In the genomic region with DNA sequence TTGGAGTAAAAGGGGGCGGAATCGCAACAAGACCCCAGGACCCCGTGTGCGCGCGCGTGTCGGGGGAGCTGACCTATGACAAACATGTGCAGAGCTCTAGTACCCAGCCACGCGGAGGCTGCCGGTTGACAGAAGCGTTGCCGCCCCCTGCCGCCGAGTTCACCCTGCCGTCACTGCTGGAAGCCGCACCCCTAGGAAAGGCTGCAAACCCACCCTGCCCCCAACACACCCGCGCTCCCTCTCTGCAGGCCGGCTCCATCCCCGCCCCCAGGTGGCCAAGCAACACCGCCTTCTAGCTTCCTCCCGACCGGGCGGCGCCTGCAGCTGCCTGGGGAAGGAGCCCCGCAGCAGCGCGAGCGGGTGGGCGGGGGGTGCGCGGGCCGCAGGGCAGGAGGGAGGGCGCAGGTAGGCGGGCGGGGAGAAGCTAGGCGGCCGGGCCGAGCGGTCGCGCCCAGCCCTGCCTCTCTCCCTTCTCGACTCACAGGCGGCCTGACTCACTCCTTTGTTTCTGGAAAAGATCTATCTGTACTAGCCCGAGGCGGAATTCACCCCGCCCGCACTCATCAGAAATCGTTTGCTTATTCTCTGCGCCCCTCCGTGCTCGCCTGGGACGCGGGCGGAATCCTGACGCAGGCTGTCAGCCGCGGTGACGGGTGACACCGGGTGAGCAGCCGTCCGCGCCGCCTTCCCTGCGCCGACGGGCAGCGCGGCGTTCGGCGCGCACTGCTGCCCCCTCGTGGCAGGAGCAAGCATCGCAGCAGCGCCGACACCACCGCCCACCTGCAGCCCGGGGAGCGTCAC, we compare ENCODE assay signal across 8 cellular contexts.
DNase-seq lines count a peak whose midpoint lies in the region; ATAC-seq and TF ChIP-seq lines count a peak whose summit lies in the region.

No MANE protein-coding gene starts in this region.

- H3K27me3 Mint-ChIP-seq in activated CD4-positive, alpha-beta T cell treated with anti-CD3 and anti-CD28 coated beads, Interleukin-2, amount 10 ng/mL, durations not matched to agents 24 days and 14 days = peaks cover 9% of the 10 kb centered on the region

- no peaks in the 10 kb centered on the region for H3K36me3 ChIP-seq in left lung

- intact Hi-C loops in activated CD4-positive, alpha-beta T cell treated with anti-CD3 and anti-CD28 coated beads, Interleukin-2, amount 10 ng/mL, durations not matched to agents 24 days and 14 days (cut with micrococcal nuclease) = loop anchor here (1.0 to 10.0 kb wide), 5 partner anchors 31 to 1559 kb away; a partner anchor contains a TSS
- intact Hi-C loops in left lung (cut with DNase I) = no loop called here

- peak overlapping the region; percentile 86 for H3K4me3 Mint-ChIP-seq in activated CD4-positive, alpha-beta T cell treated with anti-CD3 and anti-CD28 coated beads, Interleukin-2, amount 10 ng/mL, durations not matched to agents 24 days and 14 days

- H3K27ac ChIP-seq in left lung = peak overlapping the region; percentile 90 to 91

- no peaks in the 10 kb centered on the region for H3K36me3 Mint-ChIP-seq in activated CD4-positive, alpha-beta T cell treated with anti-CD3 and anti-CD28 coated beads, Interleukin-2, amount 10 ng/mL, durations not matched to agents 24 days and 14 days (ENCODE audit: low read depth)

- H3K4me3 ChIP-seq in left lung = peak overlapping the region; percentile 46 to 63

- ATAC-seq in GM19395 (IDR thresholded peaks at IDR 0.05; ENCODE audit: unreplicated experiment) (peak; percentile 92), HG03521 (IDR thresholded peaks at IDR 0.05; ENCODE audit: unreplicated experiment) (peak; percentile 88), left lung (peak; percentile 98)

- TF ChIP-seq CTCF in left lung (IDR thresholded peaks at IDR 0.05) = peak; percentile 97 to 98

- peak overlapping the region; percentile 98 for H3K27ac Mint-ChIP-seq in activated CD4-positive, alpha-beta T cell treated with anti-CD3 and anti-CD28 coated beads, Interleukin-2, amount 10 ng/mL, durations not matched to agents 24 days and 14 days

- H3K4me1 Mint-ChIP-seq in activated CD4-positive, alpha-beta T cell treated with anti-CD3 and anti-CD28 coated beads, Interleukin-2, amount 10 ng/mL, durations not matched to agents 24 days and 14 days = peaks cover 15% of the 10 kb centered on the region

- H3K9me3 Mint-ChIP-seq in activated CD4-positive, alpha-beta T cell treated with anti-CD3 and anti-CD28 coated beads, Interleukin-2, amount 10 ng/mL, durations not matched to agents 24 days and 14 days = no peaks in the 10 kb centered on the region

- peak; percentile 19 to 88 (median 75) for DNase-seq in C1 segment of cervical spinal cord (lab: John Stamatoyannopoulos, UW)
- DNase-seq in NCI-H526 (lab: John Stamatoyannopoulos, UW) = peak; percentile 86 to 93
- DNase-seq in activated CD4-positive, alpha-beta T cell treated with anti-CD3 and anti-CD28 coated beads, Interleukin-2, amount 10 ng/mL, durations not matched to agents 24 days and 14 days = peak; percentile 95
- peak; percentile 80 for DNase-seq in dedifferentiated amniotic fluid mesenchymal stem cell (ENCODE audit: extremely low spot score)
- peak; percentile 93 to 95 for DNase-seq in left lung
- peak; percentile 88 for DNase-seq in stimulated activated CD4-positive, alpha-beta T cell treated with anti-CD3 and anti-CD28 coated beads, Interleukin-2, amount 100 ng/mL, for 4 hours (ENCODE audit: low read depth)

- peaks cover 0 to 16% of the 10 kb centered on the region in 2 donors for H3K4me1 ChIP-seq in left lung

- H3K27me3 ChIP-seq in left lung = peaks cover 0 to 13% of the 10 kb centered on the region in 2 donors

- no peaks in the 10 kb centered on the region for H3K9me3 ChIP-seq in left lung

Comparison
In these comparisons a context has a peak if more than half of its experiments do, and no peak if none do; other contexts are left out.
1. Peak in every context shown above with its lines: DNase-seq, ATAC-seq, H3K4me3 ChIP-seq and H3K27ac ChIP-seq.